In the genomic region with DNA sequence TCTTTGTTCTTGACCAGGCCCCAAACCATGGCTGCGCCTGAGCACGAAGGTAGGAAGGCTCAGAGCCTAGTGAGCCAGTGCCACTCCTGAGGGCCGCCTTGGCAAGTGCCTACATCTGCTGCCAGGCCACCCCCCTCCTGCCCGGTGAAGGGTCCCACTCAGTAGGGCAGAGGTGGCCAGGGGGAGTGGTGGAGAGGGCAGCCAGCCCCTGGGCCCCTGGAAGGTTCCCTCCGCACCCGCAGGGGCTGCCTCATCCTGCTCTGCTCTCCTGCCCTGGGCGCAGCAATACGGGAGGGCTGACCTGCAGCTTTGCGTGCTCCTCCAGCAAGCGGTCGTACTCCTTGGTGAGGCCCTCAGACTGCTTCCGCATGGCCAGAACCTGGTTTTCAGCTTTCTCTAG, we compare ENCODE assay signal across 30 cellular contexts. TPM values are rescaled to one million over a fixed set of nuclear protein-coding genes. Genes with fewer than 3 reads are reported as not detected.
"Had no signal": no experiment of that assay in that cellular context is flagged by ENCODE, and none has a peak within 500 bp of the region (broad histone marks: within the 10 kb centered on the region; RNA-seq: fewer than 3 reads in every experiment).

No MANE protein-coding gene starts in this region.

- H3K27me3 Mint-ChIP-seq: activated B cell treated with CpG ODN at 0.5 μM for 24 hours; activated CD4-positive, alpha-beta memory T cell treated with anti-CD3 and anti-CD28 coated beads, Interleukin-2, amount 10 ng/mL, durations not matched to agents 7 days and 5 days; activated CD8-positive, alpha-beta memory T cell treated with anti-CD3 and anti-CD28 coated beads, Interleukin-2, amount 10 ng/mL, durations not matched to agents 7 days and 5 days; activated naive CD8-positive, alpha-beta T cell treated with anti-CD3 and anti-CD28 coated beads for 36 hours had no signal

- H3K4me3 Mint-ChIP-seq: activated B cell treated with CpG ODN at 0.5 μM for 24 hours; activated CD4-positive, alpha-beta memory T cell treated with anti-CD3 and anti-CD28 coated beads, Interleukin-2, amount 10 ng/mL, durations not matched to agents 7 days and 5 days; activated CD8-positive, alpha-beta memory T cell treated with anti-CD3 and anti-CD28 coated beads, Interleukin-2, amount 10 ng/mL, durations not matched to agents 7 days and 5 days; activated naive CD8-positive, alpha-beta T cell treated with anti-CD3 and anti-CD28 coated beads for 36 hours had no signal

- H3K4me1 Mint-ChIP-seq: activated B cell treated with CpG ODN at 0.5 μM for 24 hours; activated CD4-positive, alpha-beta memory T cell treated with anti-CD3 and anti-CD28 coated beads, Interleukin-2, amount 10 ng/mL, durations not matched to agents 7 days and 5 days; activated CD8-positive, alpha-beta memory T cell treated with anti-CD3 and anti-CD28 coated beads, Interleukin-2, amount 10 ng/mL, durations not matched to agents 7 days and 5 days; activated naive CD8-positive, alpha-beta T cell treated with anti-CD3 and anti-CD28 coated beads for 36 hours had no signal

- H3K4me3 ChIP-seq: K562, PC-9 had no signal

- ATAC-seq: activated CD8-positive, alpha-beta memory T cell treated with anti-CD3 and anti-CD28 coated beads, Interleukin-2, amount 10 ng/mL, durations not matched to agents 7 days and 5 days; K562; Right ventricle myocardium inferior had no signal

- DNase-seq: activated B cell treated with CpG ODN at 0.5 μM for 24 hours; activated CD4-positive, alpha-beta memory T cell treated with anti-CD3 and anti-CD28 coated beads, Interleukin-2, amount 10 ng/mL, durations not matched to agents 7 days and 5 days; activated CD4-positive, alpha-beta T cell treated with anti-CD3 and anti-CD28 coated beads for 1 hour; activated CD4-positive, alpha-beta T cell treated with anti-CD3 and anti-CD28 coated beads for 48 hours; activated CD8-positive, alpha-beta memory T cell treated with anti-CD3 and anti-CD28 coated beads for 24 hours; activated CD8-positive, alpha-beta memory T cell treated with anti-CD3 and anti-CD28 coated beads, Interleukin-2, amount 10 ng/mL, durations not matched to agents 7 days and 5 days; activated CD8-positive, alpha-beta memory T cell treated with anti-CD3 and anti-CD28 coated beads, Interleukin-2, amount 50 U/mL, for 48 hours; activated effector memory CD4-positive, alpha-beta T cell treated with Interleukin-2 at 50 U/mL for 16 hours; activated naive CD4-positive, alpha-beta T cell treated with anti-CD3 and anti-CD28 coated beads, Interleukin-2, amount 50 U/mL, for 16 hours; activated naive CD8-positive, alpha-beta T cell treated with anti-CD3 and anti-CD28 coated beads for 36 hours; activated T-cell treated with anti-CD3 and anti-CD28 coated beads, Interleukin-2, amount 50 U/mL, for 48 hours; amniotic stem cell; brain microvascular endothelial cell; NCI-H1092 treated with DMSO at 0.1 percent for 48 hours; NCI-H1417; NCI-H146; NCI-H187 treated with DMSO at 0.1 percent for 48 hours; NCI-H2081; NCI-H226; NCI-H524 treated with DMSO at 0.1 percent for 48 hours; PC-9; SW 1271; T-helper 1 cell; T-helper 2 cell; T-helper 9 cell had no signal

- H3K9me3 Mint-ChIP-seq: activated B cell treated with CpG ODN at 0.5 μM for 24 hours; activated CD4-positive, alpha-beta memory T cell treated with anti-CD3 and anti-CD28 coated beads, Interleukin-2, amount 10 ng/mL, durations not matched to agents 7 days and 5 days; activated naive CD8-positive, alpha-beta T cell treated with anti-CD3 and anti-CD28 coated beads for 36 hours had no signal

- H3K36me3 Mint-ChIP-seq: activated naive CD8-positive, alpha-beta T cell treated with anti-CD3 and anti-CD28 coated beads for 36 hours had no signal

- H3K27me3 ChIP-seq: brain microvascular endothelial cell had no signal

- H3K27ac Mint-ChIP-seq: activated B cell treated with CpG ODN at 0.5 μM for 24 hours; activated CD4-positive, alpha-beta memory T cell treated with anti-CD3 and anti-CD28 coated beads, Interleukin-2, amount 10 ng/mL, durations not matched to agents 7 days and 5 days; activated CD8-positive, alpha-beta memory T cell treated with anti-CD3 and anti-CD28 coated beads, Interleukin-2, amount 10 ng/mL, durations not matched to agents 7 days and 5 days; activated naive CD8-positive, alpha-beta T cell treated with anti-CD3 and anti-CD28 coated beads for 36 hours had no signal

- H3K27ac ChIP-seq: brain microvascular endothelial cell, PC-9, VCaP had no signal

- H3K36me3 ChIP-seq: brain microvascular endothelial cell had no signal

RNA-seq across cellular contexts. Expression of gene PNCK, which starts 28.1 kb away (rescaled TPM):
- total RNA-seq: activated B cell treated with CpG ODN at 0.5 μM for 24 hours; activated CD8-positive, alpha-beta memory T cell treated with anti-CD3 and anti-CD28 coated beads, Interleukin-2, amount 10 ng/mL, durations not matched to agents 7 days and 5 days; M059J had no signal

RNA-seq across cellular contexts. Expression of gene DUSP9, which starts 54.7 kb away (rescaled TPM):
- total RNA-seq: activated B cell treated with CpG ODN at 0.5 μM for 24 hours; activated CD4-positive, alpha-beta memory T cell treated with anti-CD3 and anti-CD28 coated beads, Interleukin-2, amount 10 ng/mL, durations not matched to agents 7 days and 5 days; aorta had no signal
- polyA plus RNA-seq: aorta had no signal
